In genomic region chr19:31128291-31128690, GRCh38 we compare ENCODE assay signal across 2 cellular contexts.
TF ChIP-seq lines count a peak whose summit lies in the region.

No MANE protein-coding gene starts in this region.

TF ChIP-seq in SK-N-SH, 30 proteins besides CTCF, POLR2A, EP300 and RAD21 (continued from another document):
- no peak for TF ChIP-seq JUND (IDR thresholded peaks at IDR 0.05)
- no peak for TF ChIP-seq ELF1 (IDR thresholded peaks at IDR 0.05)
- TF ChIP-seq POLR2AphosphoS5 (IDR thresholded peaks at IDR 0.05; ENCODE audit: low read depth, low read length) = no peak

TF ChIP-seq in SK-N-SH treated with all-trans-retinoic acid at 6 μM for 48 hours, 23 proteins besides CTCF, POLR2A, EP300 and RAD21 (continued from another document):
- TF ChIP-seq PATZ1 (CRISPR knock-in tag; IDR thresholded peaks at IDR 0.05; ENCODE audit: borderline replicate concordance) = no peak
- no peak for TF ChIP-seq ZNF565 (CRISPR knock-in tag; conservative IDR thresholded peaks at IDR 0.05; ENCODE audit: low read depth)
- TF ChIP-seq TOX (CRISPR knock-in tag; IDR thresholded peaks at IDR 0.05; ENCODE audit: borderline replicate concordance) = no peak
- TF ChIP-seq OSR1 (CRISPR knock-in tag; IDR thresholded peaks at IDR 0.05) = no peak
- no peak for TF ChIP-seq GLIS3 (CRISPR knock-in tag; IDR thresholded peaks at IDR 0.05)
- TF ChIP-seq ZC3H10 (CRISPR knock-in tag; IDR thresholded peaks at IDR 0.05) = no peak
- TF ChIP-seq POU6F1 (CRISPR knock-in tag; IDR thresholded peaks at IDR 0.05; ENCODE audit: borderline replicate concordance, low read depth) = no peak
- TF ChIP-seq CSRNP3 (CRISPR knock-in tag; IDR thresholded peaks at IDR 0.05) = no peak
